ENCODE assay signal across 17 cellular contexts in genomic region chr5:137604348-137605095, GRCh38.
DNase-seq lines count a peak whose midpoint lies in the region; FAIRE-seq and TF ChIP-seq lines count a peak whose summit lies in the region.
"Had no signal": no experiment of that assay in that cellular context is flagged by ENCODE, and none has a peak within 500 bp of the region (broad histone marks: within the 10 kb centered on the region; RNA-seq: fewer than 3 reads in every experiment).

No MANE protein-coding gene starts in this region.

- no peak overlapping the region for H2BK120ac ChIP-seq in mesendoderm (ENCODE audit: low read depth, low read length)

- no peak overlapping the region for H2BK5ac ChIP-seq in mesendoderm (ENCODE audit: low read length)

- no peak overlapping the region for H4K8ac ChIP-seq in mesendoderm (ENCODE audit: low read depth, low read length)

- TF ChIP-seq CTCF in VCaP (conservative IDR thresholded peaks at IDR 0.05): no peak

- no peaks in the 10 kb centered on the region for H3K27me3 ChIP-seq in mesendoderm (ENCODE audit: insufficient read depth, low read length, poor library complexity)
- H3K27me3 ChIP-seq: ascending aorta had no signal

- H3K4me1 ChIP-seq in mesendoderm (ENCODE audit: control insufficient read depth, low read depth, low read length): no peaks in the 10 kb centered on the region
- H3K4me1 ChIP-seq: ascending aorta had no signal

- no peak overlapping the region for H3K4me2 ChIP-seq in mesendoderm (ENCODE audit: low read length)
- H3K4me2 ChIP-seq: KMS-11 had no signal

- no peak overlapping the region for H3K4me3 ChIP-seq in mesendoderm (ENCODE audit: low read length)
- H3K4me3 ChIP-seq: ascending aorta, skin epidermis, stomach had no signal

- no peak for FAIRE-seq in GM12892 (lab: Jason Lieb, UNC)

- DNase-seq in G401 (ENCODE audit: low spot score) (peak; percentile 53), NCI-H1417 treated with DMSO at 0.1 percent for 48 hours (lab: John Stamatoyannopoulos, UW) (peak; percentile 8), mesendoderm (peak; percentile 75), GM12892 (ENCODE audit: insufficient read length) (no peak), activated T-cell treated with anti-CD3 and anti-CD28 coated beads for 4 hours (no peak), retina (no peak)
- DNase-seq: activated CD8-positive, alpha-beta T cell treated with anti-CD3 and anti-CD28 coated beads, Interleukin-2, amount 10 ng/mL, durations not matched to agents 7 days and 5 days; CD4-positive, CD25-positive, alpha-beta regulatory T cell; NCI-H226; stomach; T1000 had no signal

- H3K36me3 ChIP-seq in mesendoderm (ENCODE audit: control insufficient read depth, insufficient read depth, low read length): no peaks in the 10 kb centered on the region
- H3K36me3 ChIP-seq: ascending aorta, neutrophil, stomach had no signal

- no CpG with 5 or more reads among the region's 9 CpGs for WGBS in mesendoderm (ENCODE audit: extremely low coverage, insufficient coverage, low lambda C conversion rate)

- H2BK15ac ChIP-seq in mesendoderm (replicated peaks; ENCODE audit: low read depth): no peak overlapping the region

- H3K23ac ChIP-seq in mesendoderm (ENCODE audit: low read length): no peak overlapping the region

- H3K56ac ChIP-seq in mesendoderm (ENCODE audit: low read length): no peak overlapping the region

- H3K4ac ChIP-seq in mesendoderm (ENCODE audit: low read depth, low read length): no peak overlapping the region

- no peak overlapping the region for H3K9ac ChIP-seq in mesendoderm (ENCODE audit: low read length)
- H3K9ac ChIP-seq: KMS-11 had no signal

- no peaks in the 10 kb centered on the region for H3K79me2 ChIP-seq in mesendoderm (ENCODE audit: control insufficient read depth, insufficient read depth, low read length)

- no peak overlapping the region for H2AK5ac ChIP-seq in mesendoderm (ENCODE audit: low read length)

- no peak overlapping the region for H4K5ac ChIP-seq in mesendoderm (ENCODE audit: low read length)

- no peaks in the 10 kb centered on the region for H3K79me1 ChIP-seq in mesendoderm (ENCODE audit: low read length)

- peak overlapping the region; percentile 79 for H3K27ac ChIP-seq in VCaP
- H3K27ac ChIP-seq in mesendoderm (ENCODE audit: low read depth, low read length): no peak overlapping the region
- H3K27ac ChIP-seq: ascending aorta, HL-60, KMS-11, neutrophil, skin epidermis, stomach had no signal

- TF ChIP-seq POLR2A in GM12892 (IDR thresholded peaks at IDR 0.05; ENCODE audit: low read depth, low read length): no peak

- H3K18ac ChIP-seq in mesendoderm (ENCODE audit: low read length): no peak overlapping the region

- in situ Hi-C loops in G401 (cut with HindIII; ENCODE audit: low sequenced_read_pairs): no loop called here

Comparison
In these comparisons a context has a peak if more than half of its experiments do, and no peak if none do; other contexts are left out.
1. DNase-seq: peak in G401 (single experiment), NCI-H1417 treated with DMSO at 0.1 percent for 48 hours (single experiment) and mesendoderm (single experiment); none in GM12892 (single experiment), activated T-cell treated with anti-CD3 and anti-CD28 coated beads for 4 hours (single experiment) and retina (single experiment).